ENCODE assay signal across 8 cellular contexts in the genomic region with DNA sequence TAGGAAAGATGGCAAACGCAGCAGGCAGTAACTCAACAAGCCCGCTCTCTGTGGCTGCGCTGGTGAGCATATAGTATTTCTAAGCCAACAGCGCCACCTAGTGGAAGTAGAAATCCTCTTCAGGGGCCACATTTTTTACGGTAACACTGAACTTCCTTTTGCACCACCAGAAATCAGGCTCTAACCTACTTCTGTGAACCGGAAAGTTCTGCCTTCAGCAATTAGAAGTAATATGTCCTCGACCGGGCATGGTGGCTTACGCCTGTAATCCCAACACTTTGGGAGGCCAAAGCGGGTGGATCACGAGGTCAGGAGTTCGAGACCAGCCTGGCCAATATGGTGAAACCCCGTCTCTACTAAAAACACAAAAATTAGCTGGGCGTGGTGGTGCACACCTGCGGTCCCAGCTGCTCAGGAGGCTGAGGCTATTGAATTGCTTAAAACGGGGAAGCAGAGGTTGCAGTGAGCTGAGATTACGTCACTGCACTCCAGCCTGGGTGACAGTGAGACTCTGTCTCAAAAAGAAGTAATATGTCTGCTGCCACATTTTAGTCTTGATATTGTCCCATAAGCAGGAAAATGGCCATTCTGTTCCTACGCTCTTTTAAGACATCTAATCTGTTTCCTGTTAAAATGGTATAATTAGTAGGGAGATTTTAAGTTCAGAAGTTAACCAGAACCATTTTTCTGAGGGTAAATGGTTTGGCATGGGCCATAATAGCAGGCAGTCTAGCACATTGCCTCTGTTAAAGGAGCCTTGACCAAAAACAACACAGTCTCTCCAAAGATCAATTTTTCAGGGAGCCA. TPM values are rescaled to one million over a fixed set of nuclear protein-coding genes. Genes with fewer than 3 reads are reported as not detected.
DNase-seq lines count a peak whose midpoint lies in the region; ATAC-seq, FAIRE-seq and TF ChIP-seq lines count a peak whose summit lies in the region.

No MANE protein-coding gene starts in this region.

- no peaks in the 10 kb centered on the region for H3K36me3 Mint-ChIP-seq in brain

- H3K4me3 ChIP-seq in iPS-18a (ENCODE audit: low read length) (peak overlapping the region; percentile 70), skin epidermis (peak overlapping the region in 4 of 7 experiments; percentile 28 to 40 (median 35))

- peak; percentile 83 for FAIRE-seq in TTC549 (lab: Jason Lieb, UNC)

- H3K36me3 ChIP-seq in iPS-18a (ENCODE audit: control insufficient read depth, low read depth, low read length), result no peaks in the 10 kb centered on the region

- H3K4me1 Mint-ChIP-seq in brain, result peaks cover 19% of the 10 kb centered on the region

- H3K4me3 Mint-ChIP-seq in brain, result peak overlapping the region; percentile 73 to 81 (median 80)

- no peaks in the 10 kb centered on the region for H3K27me3 ChIP-seq in iPS-18a (ENCODE audit: control insufficient read depth, insufficient read depth, low read length)

- no peaks in the 10 kb centered on the region for H3K9me3 ChIP-seq in iPS-18a (ENCODE audit: control insufficient read depth, low read depth, low read length)

- H3K27ac Mint-ChIP-seq in brain, result peak overlapping the region in 1 of 5 experiments; percentile 6

- peak; percentile 94 to 96 for TF ChIP-seq CTCF in brain (conservative IDR thresholded peaks at IDR 0.05)

- H3K4me1 ChIP-seq in iPS-18a (ENCODE audit: control insufficient read depth, low read depth, low read length), result peaks cover 16% of the 10 kb centered on the region

- H3K9ac ChIP-seq in iPS-18a (ENCODE audit: low read length), result peak overlapping the region; percentile 65

- H3K9me3 Mint-ChIP-seq in brain, result no peaks in the 10 kb centered on the region

- H3K27ac ChIP-seq in iPS-18a (ENCODE audit: low read length), result no peak overlapping the region
- peak overlapping the region in 3 of 21 experiments; percentile 50 to 73 (median 55) for H3K27ac ChIP-seq in skin epidermis

- ATAC-seq in HG02759 (IDR thresholded peaks at IDR 0.05; ENCODE audit: unreplicated experiment) (peak; percentile 71), HG03175 (IDR thresholded peaks at IDR 0.05; ENCODE audit: unreplicated experiment) (no peak)

- H3K27me3 Mint-ChIP-seq in brain, result peaks cover 3% of the 10 kb centered on the region

- DNase-seq in GM03348 (ENCODE audit: low spot score) (peak; percentile 86), NCI-H2081 (lab: John Stamatoyannopoulos, UW) (peak; percentile 78 to 82)

RNA-seq across cellular contexts. Expression of a gene that starts 26.7 kb away (rescaled TPM):
- polyA plus RNA-seq in brain (ENCODE audit: insufficient read depth, low read depth, low replicate concordance), result not detected

RNA-seq across cellular contexts. Expression of a gene that starts 56.6 kb away (rescaled TPM):
- polyA plus RNA-seq in brain (ENCODE audit: insufficient read depth, low read depth, low replicate concordance), result not detected
